ENCODE assay signal across 1 cellular context in the genomic region with DNA sequence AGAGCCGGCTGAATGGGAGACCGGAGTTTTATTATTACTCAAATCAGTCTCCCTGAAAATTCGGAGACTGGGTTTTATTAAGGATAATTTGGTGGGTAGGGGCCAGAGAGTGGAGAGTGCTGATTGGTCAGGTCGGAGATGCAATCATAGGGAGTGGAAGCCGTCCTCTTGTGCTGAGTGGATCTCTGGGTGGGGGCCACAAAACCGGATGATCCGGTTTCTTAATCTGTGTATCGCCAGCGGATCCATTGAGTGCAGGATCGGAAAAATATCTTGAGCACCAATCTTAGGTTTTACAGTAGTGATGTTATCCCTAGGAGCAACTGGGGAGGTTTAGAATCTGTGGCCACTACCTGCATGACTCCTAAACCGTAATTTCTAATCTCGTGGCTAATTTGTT.
TF ChIP-seq lines count a peak whose summit lies in the region.

No MANE protein-coding gene starts in this region.

TF ChIP-seq in GM12878, 131 proteins besides CTCF, POLR2A, EP300 and RAD21:
- TF ChIP-seq CHD4 (IDR thresholded peaks at IDR 0.05): no peak
- no peak for TF ChIP-seq KDM1A (IDR thresholded peaks at IDR 0.05; ENCODE audit: borderline replicate concordance)
- TF ChIP-seq, protein P1, sequence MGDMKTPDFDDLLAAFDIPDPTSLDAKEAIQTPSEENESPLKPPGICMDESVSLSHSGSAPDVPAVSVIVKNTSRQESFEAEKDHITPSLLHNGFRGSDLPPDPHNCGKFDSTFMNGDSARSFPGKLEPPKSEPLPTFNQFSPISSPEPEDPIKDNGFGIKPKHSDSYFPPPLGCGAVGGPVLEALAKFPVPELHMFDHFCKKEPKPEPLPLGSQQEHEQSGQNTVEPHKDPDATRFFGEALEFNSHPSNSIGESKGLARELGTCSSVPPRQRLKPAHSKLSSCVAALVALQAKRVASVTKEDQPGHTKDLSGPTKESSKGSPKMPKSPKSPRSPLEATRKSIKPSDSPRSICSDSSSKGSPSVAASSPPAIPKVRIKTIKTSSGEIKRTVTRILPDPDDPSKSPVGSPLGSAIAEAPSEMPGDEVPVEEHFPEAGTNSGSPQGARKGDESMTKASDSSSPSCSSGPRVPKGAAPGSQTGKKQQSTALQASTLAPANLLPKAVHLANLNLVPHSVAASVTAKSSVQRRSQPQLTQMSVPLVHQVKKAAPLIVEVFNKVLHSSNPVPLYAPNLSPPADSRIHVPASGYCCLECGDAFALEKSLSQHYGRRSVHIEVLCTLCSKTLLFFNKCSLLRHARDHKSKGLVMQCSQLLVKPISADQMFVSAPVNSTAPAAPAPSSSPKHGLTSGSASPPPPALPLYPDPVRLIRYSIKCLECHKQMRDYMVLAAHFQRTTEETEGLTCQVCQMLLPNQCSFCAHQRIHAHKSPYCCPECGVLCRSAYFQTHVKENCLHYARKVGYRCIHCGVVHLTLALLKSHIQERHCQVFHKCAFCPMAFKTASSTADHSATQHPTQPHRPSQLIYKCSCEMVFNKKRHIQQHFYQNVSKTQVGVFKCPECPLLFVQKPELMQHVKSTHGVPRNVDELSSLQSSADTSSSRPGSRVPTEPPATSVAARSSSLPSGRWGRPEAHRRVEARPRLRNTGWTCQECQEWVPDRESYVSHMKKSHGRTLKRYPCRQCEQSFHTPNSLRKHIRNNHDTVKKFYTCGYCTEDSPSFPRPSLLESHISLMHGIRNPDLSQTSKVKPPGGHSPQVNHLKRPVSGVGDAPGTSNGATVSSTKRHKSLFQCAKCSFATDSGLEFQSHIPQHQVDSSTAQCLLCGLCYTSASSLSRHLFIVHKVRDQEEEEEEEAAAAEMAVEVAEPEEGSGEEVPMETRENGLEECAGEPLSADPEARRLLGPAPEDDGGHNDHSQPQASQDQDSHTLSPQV (IDR thresholded peaks at IDR 0.05): no peak
- no peak for TF ChIP-seq SUZ12 (IDR thresholded peaks at IDR 0.05; ENCODE audit: unreplicated experiment)
- no peak for TF ChIP-seq HSF1 (IDR thresholded peaks at IDR 0.05; ENCODE audit: low read depth, low read length)
- TF ChIP-seq TCF12 (IDR thresholded peaks at IDR 0.05; ENCODE audit: low read depth, low read length): no peak
- no peak for TF ChIP-seq NFYA (IDR thresholded peaks at IDR 0.05; ENCODE audit: borderline replicate concordance, low read depth, low read length)
TF ChIP-seq in GM12878: peak in this region for 0.
